In genomic region chr5:91419571-91420537, GRCh38 we compare ENCODE assay signal across 8 cellular contexts. TPM values are rescaled to one million over a fixed set of nuclear protein-coding genes. Genes with fewer than 3 reads are reported as not detected.
DNase-seq lines count a peak whose midpoint lies in the region; ATAC-seq, FAIRE-seq and TF ChIP-seq lines count a peak whose summit lies in the region.

No MANE protein-coding gene starts in this region.

- POLR2A ChIA-PET in activated CD4-positive, alpha-beta T cell treated with anti-CD3 and anti-CD28 coated beads for 36 hours (lab: Charles Lee) = interaction anchor here (0.8 to 0.9 kb wide), 2 partner anchors 37 to 543 kb away, joined by 3 to 4 read pairs; partner anchors contain the start of gene ARRDC3

- H3K36me3 Mint-ChIP-seq in activated CD4-positive, alpha-beta T cell treated with anti-CD3 and anti-CD28 coated beads for 36 hours (ENCODE audit: low read depth) = no peaks in the 10 kb centered on the region

- H3K4me1 ChIP-seq in DND-41 (ENCODE audit: insufficient read depth, low read length) = no peaks in the 10 kb centered on the region

- no peaks in the 10 kb centered on the region for H3K79me2 ChIP-seq in DND-41 (ENCODE audit: insufficient read depth, low read length)

- H3K36me3 ChIP-seq in DND-41 (ENCODE audit: insufficient read depth, low read length) = no peaks in the 10 kb centered on the region

- H3K27ac Mint-ChIP-seq in activated CD4-positive, alpha-beta T cell treated with anti-CD3 and anti-CD28 coated beads for 36 hours = no peak overlapping the region

- no peaks in the 10 kb centered on the region for H3K27me3 Mint-ChIP-seq in activated CD4-positive, alpha-beta T cell treated with anti-CD3 and anti-CD28 coated beads for 36 hours

- H3K4me3 ChIP-seq in DND-41 (ENCODE audit: low read depth in 1 of 2, low read length in 2 of 2) (no peak overlapping the region), HFF-Myc (replicated peaks; ENCODE audit: low read depth, low read length) (no peak overlapping the region)

- intact Hi-C loops in activated CD4-positive, alpha-beta T cell treated with anti-CD3 and anti-CD28 coated beads for 36 hours (cut with DNase I, micrococcal nuclease) = loop anchor here (1.0 to 5.0 kb wide), 10 partner anchors 35 to 618 kb away; no protein-coding TSS in a partner anchor

- H3K4me1 Mint-ChIP-seq in activated CD4-positive, alpha-beta T cell treated with anti-CD3 and anti-CD28 coated beads for 36 hours = peaks cover 6% of the 10 kb centered on the region

- H3K9me3 ChIP-seq in DND-41 (ENCODE audit: insufficient read depth, low read length, severe bottlenecking) = no peaks in the 10 kb centered on the region

- FAIRE-seq in colon (lab: Jason Lieb, UNC) = peak; percentile 87

- H3K27me3 ChIP-seq in DND-41 (ENCODE audit: insufficient read depth, low read length, poor library complexity) = peaks cover 2% of the 10 kb centered on the region

- no peak overlapping the region for H3K4me2 ChIP-seq in DND-41 (ENCODE audit: insufficient read depth, low read length)

- TF ChIP-seq CTCF in DND-41 (IDR thresholded peaks at IDR 0.05; ENCODE audit: borderline replicate concordance, extremely low read depth, low read length, poor library complexity, severe bottlenecking) (peak; percentile 64), HFF-Myc (IDR thresholded peaks at IDR 0.05; ENCODE audit: low read depth, low read length, missing control alignments) (peak; percentile 47)

- no peak overlapping the region for H2AFZ ChIP-seq in DND-41 (ENCODE audit: low read depth, low read length)

- no peaks in the 10 kb centered on the region for H4K20me1 ChIP-seq in DND-41 (ENCODE audit: insufficient read depth, low read length)

- DNase-seq in DND-41 (peak; percentile 61), HFF-Myc (ENCODE audit: extremely low read depth, low read depth) (peak; percentile 38), NCI-H460 (ENCODE audit: extremely low read depth, low read depth) (peak; percentile 59), lung microvascular endothelial cell (ENCODE audit: low read depth in 2 of 2) (peak; percentile 67 to 77)
- peak; percentile 83 for DNase-seq in activated CD4-positive, alpha-beta T cell treated with anti-CD3 and anti-CD28 coated beads for 36 hours
- peak; percentile 41 for DNase-seq in stimulated activated CD8-positive, alpha-beta memory T cell treated with anti-CD3 and anti-CD28 coated beads, Interleukin-15, amount 100 ng/mL, for 24 hours (ENCODE audit: low read depth)

- no peak overlapping the region for H3K27ac ChIP-seq in DND-41 (ENCODE audit: low read length)

- CTCF ChIA-PET in activated CD4-positive, alpha-beta T cell treated with anti-CD3 and anti-CD28 coated beads for 36 hours (lab: Charles Lee) = interaction anchor here (0.6 to 7.8 kb wide), 71 partner anchors 8 to 636 kb away, joined by 3 to 127 read pairs (median 4); partner anchors contain the start of gene ARRDC3

- peak; percentile 58; the same call in 1 of the 3 replicates for ATAC-seq in DND-41 (ENCODE audit: insufficient read depth, low read depth)
- ATAC-seq in activated CD4-positive, alpha-beta T cell treated with anti-CD3 and anti-CD28 coated beads for 36 hours = no peak
- no peak for ATAC-seq in HG02840 (IDR thresholded peaks at IDR 0.05; ENCODE audit: low FRiP score, unreplicated experiment)

- no peaks in the 10 kb centered on the region for H3K9me3 Mint-ChIP-seq in activated CD4-positive, alpha-beta T cell treated with anti-CD3 and anti-CD28 coated beads for 36 hours (ENCODE audit: low read depth)

- H3K4me3 Mint-ChIP-seq in activated CD4-positive, alpha-beta T cell treated with anti-CD3 and anti-CD28 coated beads for 36 hours = no peak overlapping the region

- no peak overlapping the region for H3K9ac ChIP-seq in DND-41 (ENCODE audit: low read depth, low read length)

RNA-seq across cellular contexts. Expression of gene ARRDC3, which starts 36.7 kb away (rescaled TPM):
- 31.4 and 38.4 TPM in 2 replicates for total RNA-seq in NCI-H460 (2014; rRNA removed; shearing (Covaris generic))
- polyA plus RNA-seq in NCI-H460 (2014; cell fraction: nucleus; rRNA removed) = 25.8 and 44.2 TPM in 2 replicates
- 10 to 100 TPM; 21.7 to 21.9 TPM for total RNA-seq in activated CD4-positive, alpha-beta T cell treated with anti-CD3 and anti-CD28 coated beads for 36 hours
- total RNA-seq in lung microvascular endothelial cell = 61.0 and 95.6 TPM in 2 replicates
